ENCODE assay signal across 20 cellular contexts in genomic region chr3:106965286-106965685, GRCh38.
"Had no signal": no experiment of that assay in that cellular context is flagged by ENCODE, and none has a peak within 500 bp of the region (broad histone marks: within the 10 kb centered on the region; RNA-seq: fewer than 3 reads in every experiment).

No MANE protein-coding gene starts in this region.

- H3K36me3 Mint-ChIP-seq: memory B cell; natural killer cell; stimulated activated naive B cell treated with anti-CD40 and anti-IgM and Interleukin-4, amounts not matched to agents 10 μg/mL and 1 μg/mL and 100 μg/mL, for 72 hours had no signal

- H3K9me3 ChIP-seq: heart right ventricle, ovary, tibial nerve, vagina had no signal

- H3K27me3 ChIP-seq: heart right ventricle, ovary, tibial nerve, vagina had no signal

- H3K4me3 Mint-ChIP-seq: activated naive CD4-positive, alpha-beta T cell treated with anti-CD3 and anti-CD28 coated beads for 36 hours; activated naive CD8-positive, alpha-beta T cell treated with anti-CD3 and anti-CD28 coated beads, Interleukin-2, amount 50 U/mL, for 24 hours; endodermal cell; memory B cell; natural killer cell; stimulated activated naive B cell treated with anti-CD40 and anti-IgM and Interleukin-4, amounts not matched to agents 10 μg/mL and 1 μg/mL and 100 μg/mL, for 72 hours had no signal

- H3K4me1 Mint-ChIP-seq: activated naive CD8-positive, alpha-beta T cell treated with anti-CD3 and anti-CD28 coated beads, Interleukin-2, amount 50 U/mL, for 24 hours; memory B cell; natural killer cell had no signal

- H3K27ac Mint-ChIP-seq: activated naive CD4-positive, alpha-beta T cell treated with anti-CD3 and anti-CD28 coated beads for 36 hours; activated naive CD8-positive, alpha-beta T cell treated with anti-CD3 and anti-CD28 coated beads, Interleukin-2, amount 50 U/mL, for 24 hours; activated T-helper 2 cell treated with anti-CD3 and anti-CD28 coated beads, Interferon-gamma antibody, Interleukin-2, Interleukin-4, amounts not matched to agents 10 μg/mL and 5 μg/mL and 100 μg/mL, durations not matched to agents 14 hours and 24 hours and 36 hours; endodermal cell; memory B cell; natural killer cell; stimulated activated naive B cell treated with anti-CD40 and anti-IgM and Interleukin-4, amounts not matched to agents 10 μg/mL and 1 μg/mL and 100 μg/mL, for 72 hours had no signal

- ATAC-seq: activated naive CD8-positive, alpha-beta T cell treated with anti-CD3 and anti-CD28 coated beads, Interleukin-2, amount 50 U/mL, for 24 hours; left colon; natural killer cell; stimulated activated naive B cell treated with anti-CD40 and anti-IgM and Interleukin-4, amounts not matched to agents 10 μg/mL and 1 μg/mL and 100 μg/mL, for 72 hours had no signal

- H3K4me3 ChIP-seq: heart right ventricle, ovary, skin epidermis, tibial nerve, vagina had no signal

- H3K27me3 Mint-ChIP-seq: activated naive CD8-positive, alpha-beta T cell treated with anti-CD3 and anti-CD28 coated beads, Interleukin-2, amount 50 U/mL, for 24 hours; memory B cell; stimulated activated naive B cell treated with anti-CD40 and anti-IgM and Interleukin-4, amounts not matched to agents 10 μg/mL and 1 μg/mL and 100 μg/mL, for 72 hours had no signal

- DNase-seq: activated CD4-positive, CD25-positive, alpha-beta regulatory T cell treated with anti-CD3 and anti-CD28 coated beads, Interleukin-2, amount 50 U/mL, for 72 hours; activated naive CD4-positive, alpha-beta T cell treated with anti-CD3 and anti-CD28 coated beads for 36 hours; activated naive CD8-positive, alpha-beta T cell treated with anti-CD3 and anti-CD28 coated beads, Interleukin-2, amount 50 U/mL, for 24 hours; activated T-cell treated with anti-CD3 and anti-CD28 coated beads, Interleukin-2, amount 50 U/mL, for 1 hour; aorta; endodermal cell; heart right ventricle; left colon; natural killer cell; ovary; stimulated activated CD4-positive, alpha-beta T cell treated with anti-CD3 and anti-CD28 coated beads, Interleukin-15, amount 100 ng/mL, for 24 hours; stimulated activated CD4-positive, alpha-beta T cell treated with anti-CD3 and anti-CD28 coated beads, Interleukin-4, amount 100 ng/mL, for 1 hour; stimulated activated naive B cell treated with anti-CD40 and anti-IgM and Interleukin-4, amounts not matched to agents 10 μg/mL and 1 μg/mL and 100 μg/mL, for 72 hours; T-helper 1 cell; T1000 had no signal

- H3K9me3 Mint-ChIP-seq: activated naive CD4-positive, alpha-beta T cell treated with anti-CD3 and anti-CD28 coated beads for 36 hours; activated naive CD8-positive, alpha-beta T cell treated with anti-CD3 and anti-CD28 coated beads, Interleukin-2, amount 50 U/mL, for 24 hours; activated T-helper 2 cell treated with anti-CD3 and anti-CD28 coated beads, Interferon-gamma antibody, Interleukin-2, Interleukin-4, amounts not matched to agents 10 μg/mL and 5 μg/mL and 100 μg/mL, durations not matched to agents 14 hours and 24 hours and 36 hours; memory B cell; stimulated activated naive B cell treated with anti-CD40 and anti-IgM and Interleukin-4, amounts not matched to agents 10 μg/mL and 1 μg/mL and 100 μg/mL, for 72 hours had no signal

- H3K36me3 ChIP-seq: heart right ventricle, ovary, tibial nerve, vagina had no signal

- H3K27ac ChIP-seq: skin epidermis, tibial nerve, vagina had no signal
